20 cellular contexts compared by ENCODE assay signal in genomic region chr6:116005508-116005855, GRCh38. TPM values are rescaled to one million over a fixed set of nuclear protein-coding genes. Genes with fewer than 3 reads are reported as not detected.
DNase-seq lines count a peak whose midpoint lies in the region; ATAC-seq and TF ChIP-seq lines count a peak whose summit lies in the region.
"Had no signal": no experiment of that assay in that cellular context is flagged by ENCODE, and none has a peak within 500 bp of the region (broad histone marks: within the 10 kb centered on the region; RNA-seq: fewer than 3 reads in every experiment).

No MANE protein-coding gene starts in this region.

- no peak overlapping the region for H3K4me3 Mint-ChIP-seq in HFFc6
- H3K4me3 Mint-ChIP-seq: CD4-positive, CD25-positive, alpha-beta regulatory T cell had no signal

- ATAC-seq in Right ventricle myocardium superior (ENCODE audit: poor library complexity) = no peak

- intact Hi-C loops in left ventricle myocardium inferior (cut with micrococcal nuclease) (no loop called here), Right ventricle myocardium superior (cut with DNase I) (no loop called here)

- H3K27me3 Mint-ChIP-seq in HFFc6 (ENCODE audit: insufficient read depth) = peaks cover 2% of the 10 kb centered on the region; the same call in 1 of the 2 replicates
- H3K27me3 Mint-ChIP-seq: CD4-positive, CD25-positive, alpha-beta regulatory T cell had no signal

- H3K27ac Mint-ChIP-seq in HFFc6 = no peak overlapping the region
- H3K27ac Mint-ChIP-seq: CD4-positive, CD25-positive, alpha-beta regulatory T cell had no signal

- peak overlapping the region; percentile 86 for H3K27ac ChIP-seq in left ventricle myocardium inferior (replicated peaks)
- H3K27ac ChIP-seq: Peyer's patch, SK-N-MC had no signal

- peaks cover 18% of the 10 kb centered on the region for H3K4me1 Mint-ChIP-seq in HFFc6 (ENCODE audit: low read depth)
- H3K4me1 Mint-ChIP-seq: CD4-positive, CD25-positive, alpha-beta regulatory T cell had no signal

- in situ Hi-C loops in astrocyte of the spinal cord (cut with HindIII; ENCODE audit: low sequenced_read_pairs) = no loop called here

- H3K36me3 ChIP-seq in left ventricle myocardium inferior = peaks cover 12% of the 10 kb centered on the region
- H3K36me3 ChIP-seq: Peyer's patch had no signal

- peaks cover 53% of the 10 kb centered on the region for H3K4me1 ChIP-seq in left ventricle myocardium inferior

- no peaks in the 10 kb centered on the region for H3K36me3 Mint-ChIP-seq in HFFc6 (ENCODE audit: low read depth)
- H3K36me3 Mint-ChIP-seq: CD4-positive, CD25-positive, alpha-beta regulatory T cell had no signal

- DNase-seq in left ventricle myocardium inferior = no peak
- DNase-seq in Right ventricle myocardium superior = no peak
- DNase-seq in astrocyte of the spinal cord (ENCODE audit: low read depth, low spot score) = peak; percentile 55
- peak; percentile 44 to 84 for DNase-seq in foreskin fibroblast
- DNase-seq in activated effector memory CD4-positive, alpha-beta T cell treated with anti-CD3 and anti-CD28 coated beads, Interleukin-2, amount 50 U/mL, for 16 hours = no peak
- DNase-seq in NCI-H2227 treated with DMSO at 0.1 percent for 48 hours (lab: John Stamatoyannopoulos, UW) = no peak
- DNase-seq in HFFc6 = no peak
- DNase-seq: CD4-positive, CD25-positive, alpha-beta regulatory T cell; COR-L47; DMS79; H7; KBM-7; MM.1S; NCI-H1092 treated with DMSO at 0.1 percent for 48 hours; NCI-H1436 treated with DMSO at 0.1 percent for 48 hours; NCI-H2029 treated with DMSO at 0.1 percent for 48 hours; NCI-H524 treated with DMSO at 0.1 percent for 48 hours; NCI-H82; Peyer's patch had no signal

- H3K9me3 Mint-ChIP-seq in HFFc6 = no peaks in the 10 kb centered on the region
- H3K9me3 Mint-ChIP-seq: CD4-positive, CD25-positive, alpha-beta regulatory T cell had no signal

- no peak overlapping the region for H3K4me3 ChIP-seq in left ventricle myocardium inferior
- H3K4me3 ChIP-seq in astrocyte of the spinal cord (ENCODE audit: low read depth, low read length) = no peak overlapping the region
- H3K4me3 ChIP-seq in foreskin fibroblast (ENCODE audit: low read depth in 1 of 2, low read length in 2 of 2) = no peak overlapping the region
- H3K4me3 ChIP-seq: Peyer's patch, SK-N-MC had no signal

- H3K27me3 ChIP-seq in left ventricle myocardium inferior (ENCODE audit: low read depth) = no peaks in the 10 kb centered on the region
- H3K27me3 ChIP-seq: Peyer's patch had no signal

- TF ChIP-seq CTCF in left ventricle myocardium inferior (IDR thresholded peaks at IDR 0.05; ENCODE audit: borderline replicate concordance) = no peak
- no peak for TF ChIP-seq CTCF in astrocyte of the spinal cord (IDR thresholded peaks at IDR 0.05; ENCODE audit: low read depth, low read length)
- TF ChIP-seq CTCF in foreskin fibroblast (IDR thresholded peaks at IDR 0.05; ENCODE audit: low read depth, low read length) = no peak
- no peak for TF ChIP-seq CTCF in HFFc6 (IDR thresholded peaks at IDR 0.05)

- no peaks in the 10 kb centered on the region for H3K9me3 ChIP-seq in left ventricle myocardium inferior (replicated peaks)
- H3K9me3 ChIP-seq: Peyer's patch had no signal

RNA-seq across cellular contexts. Expression of gene FRK, which starts 55.2 kb away (rescaled TPM):
- 11.2 TPM for total RNA-seq in left ventricle myocardium inferior
- total RNA-seq in Right ventricle myocardium superior = 7.5 TPM
- under 1 TPM in 5 of 6 experiments, not detected in 1; 0.02 to 0.03 (median 0.02) TPM for total RNA-seq in HFFc6 (2021; fragmentation: NEBNext Ultra II Directional; extraction: Animal tissue kit (Norgen Biotek cat#: 25700))
- total RNA-seq: CD4-positive, CD25-positive, alpha-beta regulatory T cell had no signal

Comparison
In these comparisons a context has a peak if more than half of its experiments do, and no peak if none do; other contexts are left out.
1. DNase-seq: peak in astrocyte of the spinal cord (single experiment) and foreskin fibroblast (2 of 2); none in left ventricle myocardium inferior (single experiment), Right ventricle myocardium superior (single experiment), activated effector memory CD4-positive, alpha-beta T cell treated with anti-CD3 and anti-CD28 coated beads, Interleukin-2, amount 50 U/mL, for 16 hours (single experiment), NCI-H2227 treated with DMSO at 0.1 percent for 48 hours (single experiment) and HFFc6 (single experiment).